ENCODE assay signal across 17 cellular contexts in genomic region chr2:216758431-216759155, GRCh38.
"Had no signal": no experiment of that assay in that cellular context is flagged by ENCODE, and none has a peak within 500 bp of the region (broad histone marks: within the 10 kb centered on the region; RNA-seq: fewer than 3 reads in every experiment).

No MANE protein-coding gene starts in this region.

- H3K27me3 ChIP-seq: left lung, tibial nerve had no signal

- H3K27ac Mint-ChIP-seq: activated CD4-positive, alpha-beta T cell treated with anti-CD3 and anti-CD28 coated beads, Interleukin-2, amount 10 ng/mL, durations not matched to agents 7 days and 5 days; activated naive CD8-positive, alpha-beta T cell treated with anti-CD3 and anti-CD28 coated beads, Interleukin-2, amount 10 ng/mL, durations not matched to agents 7 days and 5 days; naive thymus-derived CD8-positive, alpha-beta T cell; stimulated activated effector memory CD8-positive, alpha-beta T cell treated with anti-CD3 and anti-CD28 coated beads, Interleukin-12 subunit alpha, Interleukin-12 subunit beta, amount 100 ng/mL, for 72 hours had no signal

- H3K36me3 Mint-ChIP-seq: activated naive CD8-positive, alpha-beta T cell treated with anti-CD3 and anti-CD28 coated beads, Interleukin-2, amount 10 ng/mL, durations not matched to agents 7 days and 5 days; brain; naive thymus-derived CD8-positive, alpha-beta T cell; stimulated activated effector memory CD8-positive, alpha-beta T cell treated with anti-CD3 and anti-CD28 coated beads, Interleukin-12 subunit alpha, Interleukin-12 subunit beta, amount 100 ng/mL, for 72 hours had no signal

- ATAC-seq: foreskin keratinocyte; left lung; mucosa of descending colon; naive thymus-derived CD8-positive, alpha-beta T cell; stimulated activated effector memory CD8-positive, alpha-beta T cell treated with anti-CD3 and anti-CD28 coated beads, Interleukin-12 subunit alpha, Interleukin-12 subunit beta, amount 100 ng/mL, for 72 hours had no signal

- H3K4me3 Mint-ChIP-seq: activated CD4-positive, alpha-beta T cell treated with anti-CD3 and anti-CD28 coated beads, Interleukin-2, amount 10 ng/mL, durations not matched to agents 7 days and 5 days; activated naive CD8-positive, alpha-beta T cell treated with anti-CD3 and anti-CD28 coated beads, Interleukin-2, amount 10 ng/mL, durations not matched to agents 7 days and 5 days; brain; central memory CD8-positive, alpha-beta T cell; naive thymus-derived CD8-positive, alpha-beta T cell; stimulated activated effector memory CD8-positive, alpha-beta T cell treated with anti-CD3 and anti-CD28 coated beads, Interleukin-12 subunit alpha, Interleukin-12 subunit beta, amount 100 ng/mL, for 72 hours had no signal

- H3K4me1 ChIP-seq: foreskin keratinocyte, tibial nerve had no signal

- H3K27ac ChIP-seq: coronary artery, foreskin keratinocyte, left lung, tibial nerve had no signal

- H3K9me3 ChIP-seq: left lung, mucosa of descending colon, tibial nerve had no signal

- H3K4me3 ChIP-seq: coronary artery, left lung, mucosa of descending colon, tibial nerve had no signal

- H3K4me1 Mint-ChIP-seq: activated CD4-positive, alpha-beta T cell treated with anti-CD3 and anti-CD28 coated beads, Interleukin-2, amount 10 ng/mL, durations not matched to agents 7 days and 5 days; activated naive CD8-positive, alpha-beta T cell treated with anti-CD3 and anti-CD28 coated beads, Interleukin-2, amount 10 ng/mL, durations not matched to agents 7 days and 5 days; central memory CD8-positive, alpha-beta T cell; naive thymus-derived CD8-positive, alpha-beta T cell; stimulated activated effector memory CD8-positive, alpha-beta T cell treated with anti-CD3 and anti-CD28 coated beads, Interleukin-12 subunit alpha, Interleukin-12 subunit beta, amount 100 ng/mL, for 72 hours had no signal

- H3K36me3 ChIP-seq: left lung, tibial nerve had no signal

- DNase-seq: activated CD4-positive, alpha-beta T cell treated with anti-CD3 and anti-CD28 coated beads, Interleukin-2, amount 10 ng/mL, durations not matched to agents 7 days and 5 days; activated naive CD8-positive, alpha-beta T cell treated with anti-CD3 and anti-CD28 coated beads, Interleukin-2, amount 10 ng/mL, durations not matched to agents 7 days and 5 days; effector CD8-positive, alpha-beta T cell; foreskin keratinocyte; glutamatergic neuron; hypothalamus; kidney; left lung; mucosa of descending colon; naive thymus-derived CD8-positive, alpha-beta T cell; occipital lobe; SW 1271 had no signal

- H3K9me3 Mint-ChIP-seq: activated naive CD8-positive, alpha-beta T cell treated with anti-CD3 and anti-CD28 coated beads, Interleukin-2, amount 10 ng/mL, durations not matched to agents 7 days and 5 days; central memory CD8-positive, alpha-beta T cell; naive thymus-derived CD8-positive, alpha-beta T cell; stimulated activated effector memory CD8-positive, alpha-beta T cell treated with anti-CD3 and anti-CD28 coated beads, Interleukin-12 subunit alpha, Interleukin-12 subunit beta, amount 100 ng/mL, for 72 hours had no signal
